30 cellular contexts compared by ENCODE assay signal in genomic region chr18:78323453-78324230, GRCh38.
"Had no signal": no experiment of that assay in that cellular context is flagged by ENCODE, and none has a peak within 500 bp of the region (broad histone marks: within the 10 kb centered on the region; RNA-seq: fewer than 3 reads in every experiment).

No MANE protein-coding gene starts in this region.

- H3K9me3 ChIP-seq: adrenal gland, body of pancreas, esophagus squamous epithelium, gastroesophageal sphincter, heart right ventricle had no signal

- ATAC-seq: activated CD4-positive, CD25-positive, alpha-beta regulatory T cell treated with anti-CD3 and anti-CD28 coated beads, Interleukin-2, amount 50 U/mL, for 24 hours; activated CD8-positive, alpha-beta T cell treated with anti-CD3 and anti-CD28 coated beads for 36 hours; activated naive CD8-positive, alpha-beta T cell treated with anti-CD3 and anti-CD28 coated beads, Interleukin-2, amount 50 U/mL, for 24 hours; activated T-cell treated with anti-CD3 and anti-CD28 coated beads, Interleukin-2, amount 50 U/mL, for 4 hours; activated T-helper 17 cell treated with anti-CD3 and anti-CD28 coated beads, Interleukin-2, amount 50 U/mL, for 72 hours; body of pancreas; effector memory CD8-positive, alpha-beta T cell; gastroesophageal sphincter; heart right ventricle had no signal

- H3K27me3 ChIP-seq: adrenal gland, body of pancreas, esophagus squamous epithelium had no signal

- H3K9me3 Mint-ChIP-seq: activated B cell treated with CpG ODN at 0.5 μM for 24 hours; activated CD8-positive, alpha-beta T cell treated with anti-CD3 and anti-CD28 coated beads for 36 hours; activated naive CD4-positive, alpha-beta T cell treated with anti-CD3 and anti-CD28 coated beads, Interleukin-2, amount 50 U/mL, for 24 hours; activated naive CD8-positive, alpha-beta T cell treated with anti-CD3 and anti-CD28 coated beads for 36 hours; activated naive CD8-positive, alpha-beta T cell treated with anti-CD3 and anti-CD28 coated beads, Interleukin-2, amount 50 U/mL, for 24 hours; activated T-cell treated with anti-CD3 and anti-CD28 coated beads, Interleukin-2, amount 50 U/mL, for 4 hours; effector memory CD8-positive, alpha-beta T cell had no signal

- H3K36me3 Mint-ChIP-seq: activated naive CD4-positive, alpha-beta T cell treated with anti-CD3 and anti-CD28 coated beads, Interleukin-2, amount 50 U/mL, for 24 hours; activated naive CD8-positive, alpha-beta T cell treated with anti-CD3 and anti-CD28 coated beads for 36 hours had no signal

- FAIRE-seq: colon had no signal

- H3K4me1 Mint-ChIP-seq: activated B cell treated with CpG ODN at 0.5 μM for 24 hours; activated naive CD4-positive, alpha-beta T cell treated with anti-CD3 and anti-CD28 coated beads, Interleukin-2, amount 50 U/mL, for 24 hours; activated naive CD8-positive, alpha-beta T cell treated with anti-CD3 and anti-CD28 coated beads for 36 hours; activated naive CD8-positive, alpha-beta T cell treated with anti-CD3 and anti-CD28 coated beads, Interleukin-2, amount 50 U/mL, for 24 hours; activated T-helper 17 cell treated with anti-CD3 and anti-CD28 coated beads, Interleukin-2, amount 50 U/mL, for 72 hours had no signal

- H3K4me1 ChIP-seq: adrenal gland, body of pancreas, esophagus squamous epithelium, gastroesophageal sphincter, heart right ventricle had no signal

- H3K27me3 Mint-ChIP-seq: activated B cell treated with CpG ODN at 0.5 μM for 24 hours; activated CD8-positive, alpha-beta T cell treated with anti-CD3 and anti-CD28 coated beads for 36 hours; activated naive CD8-positive, alpha-beta T cell treated with anti-CD3 and anti-CD28 coated beads, Interleukin-2, amount 50 U/mL, for 24 hours; activated T-helper 17 cell treated with anti-CD3 and anti-CD28 coated beads, Interleukin-2, amount 50 U/mL, for 72 hours; effector memory CD8-positive, alpha-beta T cell had no signal

- H3K27ac Mint-ChIP-seq: activated B cell treated with CpG ODN at 0.5 μM for 24 hours; activated CD8-positive, alpha-beta T cell treated with anti-CD3 and anti-CD28 coated beads for 36 hours; activated naive CD4-positive, alpha-beta T cell treated with anti-CD3 and anti-CD28 coated beads for 36 hours; activated naive CD4-positive, alpha-beta T cell treated with anti-CD3 and anti-CD28 coated beads, Interleukin-2, amount 50 U/mL, for 24 hours; activated naive CD8-positive, alpha-beta T cell treated with anti-CD3 and anti-CD28 coated beads for 36 hours; activated naive CD8-positive, alpha-beta T cell treated with anti-CD3 and anti-CD28 coated beads, Interleukin-2, amount 50 U/mL, for 24 hours; activated T-helper 17 cell treated with anti-CD3 and anti-CD28 coated beads, Interleukin-2, amount 50 U/mL, for 72 hours; effector memory CD8-positive, alpha-beta T cell had no signal

- H3K27ac ChIP-seq: adrenal gland, body of pancreas, esophagus squamous epithelium, gastroesophageal sphincter, heart right ventricle had no signal

- H3K4me3 Mint-ChIP-seq: activated B cell treated with CpG ODN at 0.5 μM for 24 hours; activated CD8-positive, alpha-beta T cell treated with anti-CD3 and anti-CD28 coated beads for 36 hours; activated naive CD4-positive, alpha-beta T cell treated with anti-CD3 and anti-CD28 coated beads for 36 hours; activated naive CD4-positive, alpha-beta T cell treated with anti-CD3 and anti-CD28 coated beads, Interleukin-2, amount 50 U/mL, for 24 hours; activated naive CD8-positive, alpha-beta T cell treated with anti-CD3 and anti-CD28 coated beads for 36 hours; activated naive CD8-positive, alpha-beta T cell treated with anti-CD3 and anti-CD28 coated beads, Interleukin-2, amount 50 U/mL, for 24 hours; activated T-cell treated with anti-CD3 and anti-CD28 coated beads, Interleukin-2, amount 50 U/mL, for 4 hours; activated T-helper 17 cell treated with anti-CD3 and anti-CD28 coated beads, Interleukin-2, amount 50 U/mL, for 72 hours; effector memory CD8-positive, alpha-beta T cell had no signal

- DNase-seq: activated B cell treated with CpG ODN at 0.5 μM for 24 hours; activated CD4-positive, alpha-beta T cell treated with anti-CD3 and anti-CD28 coated beads for 48 hours; activated CD4-positive, alpha-beta T cell treated with anti-CD3 and anti-CD28 coated beads, Interleukin-2, amount 50 U/mL, for 1 hour; activated CD4-positive, alpha-beta T cell treated with anti-CD3 and anti-CD28 coated beads, Interleukin-2, amount 50 U/mL, for 48 hours; activated CD8-positive, alpha-beta memory T cell treated with anti-CD3 and anti-CD28 coated beads for 24 hours; activated CD8-positive, alpha-beta T cell treated with anti-CD3 and anti-CD28 coated beads for 36 hours; activated effector memory CD4-positive, alpha-beta T cell treated with Interleukin-2 at 50 U/mL for 16 hours; activated gamma-delta T cell treated with Interleukin-2 at 50 U/mL for 16 hours; activated naive CD4-positive, alpha-beta T cell treated with anti-CD3 and anti-CD28 coated beads for 36 hours; activated naive CD8-positive, alpha-beta T cell treated with anti-CD3 and anti-CD28 coated beads for 36 hours; activated naive CD8-positive, alpha-beta T cell treated with anti-CD3 and anti-CD28 coated beads, Interleukin-2, amount 50 U/mL, for 24 hours; activated T-cell treated with anti-CD3 and anti-CD28 coated beads, Interleukin-2, amount 50 U/mL, for 4 hours; adrenal gland; amygdala; aorta; body of pancreas; caudate nucleus; cortex of kidney; dermis blood vessel endothelial cell; effector CD4-positive, alpha-beta T cell; effector memory CD8-positive, alpha-beta T cell; esophagus squamous epithelium; foreskin melanocyte; heart right ventricle; T-helper 2 cell had no signal

- H3K4me3 ChIP-seq: adrenal gland, body of pancreas, esophagus squamous epithelium, gastroesophageal sphincter, heart right ventricle had no signal

- H3K36me3 ChIP-seq: adrenal gland, esophagus squamous epithelium, gastroesophageal sphincter, heart right ventricle had no signal
